Comparison of ENCODE assay signal across 9 cellular contexts in the genomic region with DNA sequence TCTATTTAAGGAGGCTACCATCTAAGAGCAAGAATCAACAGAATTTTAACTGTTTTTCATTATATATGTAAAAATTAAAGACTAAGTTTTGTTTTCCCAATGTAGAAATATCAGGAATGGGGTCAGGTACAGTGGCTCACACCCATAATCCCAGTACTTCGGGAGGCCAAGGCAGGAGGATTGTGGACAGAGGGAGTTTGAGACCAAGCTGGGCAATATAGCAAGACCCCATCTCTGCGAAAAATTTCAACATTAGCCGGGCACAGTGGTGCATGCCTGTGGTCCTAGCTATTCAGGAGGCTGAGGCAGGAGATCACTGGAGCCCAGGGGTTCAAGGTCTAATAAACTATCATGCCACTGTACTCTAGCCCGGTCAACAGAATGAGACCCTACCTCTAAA.
"Had no signal": no experiment of that assay in that cellular context is flagged by ENCODE, and none has a peak within 500 bp of the region (broad histone marks: within the 10 kb centered on the region; RNA-seq: fewer than 3 reads in every experiment).

No MANE protein-coding gene starts in this region.

- H3K4me3 ChIP-seq: GM23248 had no signal

- FAIRE-seq: H54 had no signal

- H2AFZ ChIP-seq: GM23248 had no signal

- DNase-seq: GM23248, GOT3, H9, HCEC 1CT, HFFc6, IMR-90, KBM-7 had no signal

- H3K27ac ChIP-seq: GM23248, HL-60 had no signal

- H3K9ac ChIP-seq: GM23248 had no signal
